25 cellular contexts compared by ENCODE assay signal in the genomic region with DNA sequence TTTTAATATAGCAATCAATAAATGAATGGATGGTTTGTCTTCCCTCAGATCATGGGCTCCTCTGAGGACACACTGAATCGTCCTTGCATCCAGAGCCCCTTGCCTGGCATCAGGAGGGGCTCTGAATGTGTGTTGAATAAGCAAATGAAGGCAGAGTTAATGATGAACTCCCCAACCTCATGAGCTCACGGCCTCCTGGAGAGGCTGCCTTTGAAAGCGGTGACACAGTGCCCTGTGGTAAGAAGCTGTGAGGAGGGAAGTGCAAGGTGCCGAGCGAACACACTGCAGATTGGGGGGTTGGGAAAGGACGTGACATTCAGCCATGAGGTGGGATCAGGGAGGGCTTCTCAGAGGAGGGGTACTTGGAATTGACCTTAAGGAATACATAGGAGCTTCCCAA. TPM values are rescaled to one million over a fixed set of nuclear protein-coding genes. Genes with fewer than 3 reads are reported as not detected.
"Had no signal": no experiment of that assay in that cellular context is flagged by ENCODE, and none has a peak within 500 bp of the region (broad histone marks: within the 10 kb centered on the region; RNA-seq: fewer than 3 reads in every experiment).

No MANE protein-coding gene starts in this region.

- H3K4me3 Mint-ChIP-seq: activated B cell treated with CpG ODN at 0.5 μM for 24 hours; activated CD8-positive, alpha-beta T cell treated with anti-CD3 and anti-CD28 coated beads for 36 hours; activated T-cell treated with anti-CD3 and anti-CD28 coated beads, Interleukin-2, amount 50 U/mL, for 72 hours; nephron progenitor cell; stimulated activated memory B cell treated with anti-CD40 and anti-IgM and Interleukin-4, amounts not matched to agents 10 μg/mL and 1 μg/mL and 100 μg/mL, for 72 hours; stimulated activated naive CD8-positive, alpha-beta T cell treated with anti-CD3 and anti-CD28 coated beads, Interleukin-15, amount 100 ng/mL, for 72 hours had no signal

- DNase-seq: activated B cell treated with CpG ODN at 0.5 μM for 24 hours; activated CD4-positive, alpha-beta T cell treated with anti-CD3 and anti-CD28 coated beads, Interleukin-2, amount 50 U/mL, for 1 hour; activated naive CD4-positive, alpha-beta T cell; cerebellar nuclear complex; colonic mucosa; effector CD8-positive, alpha-beta T cell; heart left ventricle; left ventricle myocardium inferior; nephron progenitor cell; pancreas; sigmoid colon; small intestine; stimulated activated CD4-positive, alpha-beta T cell treated with anti-CD3 and anti-CD28 coated beads, Interleukin-4, amount 100 ng/mL, for 24 hours; upper lobe of left lung had no signal

- H3K27me3 ChIP-seq: colonic mucosa, gastroesophageal sphincter, heart left ventricle, pancreas, sigmoid colon, upper lobe of left lung had no signal

- ATAC-seq: activated CD8-positive, alpha-beta T cell treated with anti-CD3 and anti-CD28 coated beads for 36 hours; activated naive CD4-positive, alpha-beta T cell treated with anti-CD3 and anti-CD28 coated beads, Interleukin-2, amount 50 U/mL, for 72 hours; activated T-cell treated with anti-CD3 and anti-CD28 coated beads, Interleukin-2, amount 50 U/mL, for 72 hours; gastroesophageal sphincter; heart left ventricle; mucosa of descending colon; pancreas; stimulated activated memory B cell treated with anti-CD40 and anti-IgM and Interleukin-4, amounts not matched to agents 10 μg/mL and 1 μg/mL and 100 μg/mL, for 72 hours; stimulated activated naive CD8-positive, alpha-beta T cell treated with anti-CD3 and anti-CD28 coated beads, Interleukin-15, amount 100 ng/mL, for 72 hours had no signal

- H3K27ac ChIP-seq: colonic mucosa, gastroesophageal sphincter, heart left ventricle, left ventricle myocardium inferior, pancreas, prostate gland, sigmoid colon, upper lobe of left lung had no signal

- H3K4me1 ChIP-seq: colonic mucosa had no signal

- H3K36me3 Mint-ChIP-seq: stimulated activated memory B cell treated with anti-CD40 and anti-IgM and Interleukin-4, amounts not matched to agents 10 μg/mL and 1 μg/mL and 100 μg/mL, for 72 hours had no signal

- H3K27ac Mint-ChIP-seq: activated B cell treated with CpG ODN at 0.5 μM for 24 hours; activated CD8-positive, alpha-beta T cell treated with anti-CD3 and anti-CD28 coated beads for 36 hours; activated naive CD4-positive, alpha-beta T cell treated with anti-CD3 and anti-CD28 coated beads, Interleukin-2, amount 50 U/mL, for 72 hours; activated T-cell treated with anti-CD3 and anti-CD28 coated beads, Interleukin-2, amount 50 U/mL, for 72 hours; nephron progenitor cell; stimulated activated memory B cell treated with anti-CD40 and anti-IgM and Interleukin-4, amounts not matched to agents 10 μg/mL and 1 μg/mL and 100 μg/mL, for 72 hours; stimulated activated naive CD8-positive, alpha-beta T cell treated with anti-CD3 and anti-CD28 coated beads, Interleukin-15, amount 100 ng/mL, for 72 hours had no signal

- H3K27me3 Mint-ChIP-seq: activated B cell treated with CpG ODN at 0.5 μM for 24 hours; activated CD8-positive, alpha-beta T cell treated with anti-CD3 and anti-CD28 coated beads for 36 hours; stimulated activated memory B cell treated with anti-CD40 and anti-IgM and Interleukin-4, amounts not matched to agents 10 μg/mL and 1 μg/mL and 100 μg/mL, for 72 hours; stimulated activated naive CD8-positive, alpha-beta T cell treated with anti-CD3 and anti-CD28 coated beads, Interleukin-15, amount 100 ng/mL, for 72 hours had no signal

- H3K9me3 Mint-ChIP-seq: activated B cell treated with CpG ODN at 0.5 μM for 24 hours; activated CD8-positive, alpha-beta T cell treated with anti-CD3 and anti-CD28 coated beads for 36 hours; activated naive CD4-positive, alpha-beta T cell treated with anti-CD3 and anti-CD28 coated beads, Interleukin-2, amount 50 U/mL, for 72 hours; activated T-cell treated with anti-CD3 and anti-CD28 coated beads, Interleukin-2, amount 50 U/mL, for 72 hours; nephron progenitor cell; stimulated activated memory B cell treated with anti-CD40 and anti-IgM and Interleukin-4, amounts not matched to agents 10 μg/mL and 1 μg/mL and 100 μg/mL, for 72 hours; stimulated activated naive CD8-positive, alpha-beta T cell treated with anti-CD3 and anti-CD28 coated beads, Interleukin-15, amount 100 ng/mL, for 72 hours had no signal

RNA-seq across cellular contexts. Expression of gene TTC22, which starts 33.6 kb away (rescaled TPM):
- total RNA-seq: dermis microvascular lymphatic vessel endothelial cell, mesenteric fat pad, myocyte had no signal
